12 cellular contexts compared by ENCODE assay signal in genomic region chr14:69683971-69684370, GRCh38.
DNase-seq lines count a peak whose midpoint lies in the region; ATAC-seq and TF ChIP-seq lines count a peak whose summit lies in the region.
"Had no signal": no experiment of that assay in that cellular context is flagged by ENCODE, and none has a peak within 500 bp of the region (broad histone marks: within the 10 kb centered on the region; RNA-seq: fewer than 3 reads in every experiment).

No MANE protein-coding gene starts in this region.

- no peak for DNase-seq in activated naive CD4-positive, alpha-beta T cell treated with anti-CD3 and anti-CD28 coated beads for 36 hours
- DNase-seq in activated naive CD4-positive, alpha-beta T cell treated with anti-CD3 and anti-CD28 coated beads, Interleukin-2, amount 50 U/mL, for 16 hours: no peak
- no peak for DNase-seq in RWPE1 (ENCODE audit: low spot score)
- DNase-seq in esophagus muscularis mucosa (ENCODE audit: extremely low spot score): no peak
- DNase-seq in thyroid gland: no peak
- DNase-seq in retina: no peak
- no peak for DNase-seq in H7
- no peak for DNase-seq in right cardiac atrium
- DNase-seq: Kasumi-1; NCI-H446; SIG-M5; stimulated activated CD4-positive, alpha-beta T cell treated with anti-CD3 and anti-CD28 coated beads, Interleukin-12 subunit alpha, Interleukin-12 subunit beta, amount 100 ng/mL, for 4 hours had no signal

- H3K27ac ChIP-seq in RWPE1 (peak overlapping the region; percentile 87), esophagus muscularis mucosa (replicated peaks in 1 of 4) (peak overlapping the region; percentile 18 to 76 (median 68)), thyroid gland (peak overlapping the region; percentile 78 to 92 (median 79)), right cardiac atrium (ENCODE audit: low read length) (no peak overlapping the region)

- H3K27me3 ChIP-seq in esophagus muscularis mucosa (no peaks in the 10 kb centered on the region), thyroid gland (no peaks in the 10 kb centered on the region), H7 (ENCODE audit: control insufficient read depth, insufficient read depth, low read length) (no peaks in the 10 kb centered on the region), right cardiac atrium (ENCODE audit: control insufficient read depth, insufficient read depth) (no peaks in the 10 kb centered on the region)

- POLR2A ChIA-PET in RWPE1 (lab: Yijun Ruan, JAX; ENCODE audit: low non-redundant PET): no interaction called here

- peak overlapping the region; percentile 93 for H3K27ac Mint-ChIP-seq in activated naive CD4-positive, alpha-beta T cell treated with anti-CD3 and anti-CD28 coated beads for 36 hours

- no peak for ATAC-seq in right cardiac atrium

- intact Hi-C loops in activated naive CD4-positive, alpha-beta T cell treated with anti-CD3 and anti-CD28 coated beads for 36 hours (cut with micrococcal nuclease): no loop called here
- intact Hi-C loops in esophagus muscularis mucosa (cut with DNase I) (no loop called here), thyroid gland (cut with DNase I) (no loop called here), right cardiac atrium (cut with DNase I) (no loop called here)

- H3K27me3 Mint-ChIP-seq in activated naive CD4-positive, alpha-beta T cell treated with anti-CD3 and anti-CD28 coated beads for 36 hours (ENCODE audit: low read depth): no peaks in the 10 kb centered on the region

- WGBS in esophagus muscularis mucosa: 79% methylated on average over 3 of the region's 3 CpGs
- WGBS in thyroid gland, 2 donors: 76 to 83% methylated on average over 3 of the region's 3 CpGs
- WGBS in right cardiac atrium: 77% methylated on average over 3 of the region's 3 CpGs

- no peak for TF ChIP-seq POLR2A in esophagus muscularis mucosa (IDR thresholded peaks at IDR 0.05; ENCODE audit: low read depth)
- no peak for TF ChIP-seq POLR2A in thyroid gland (IDR thresholded peaks at IDR 0.05)

- H3K4me1 Mint-ChIP-seq in activated naive CD4-positive, alpha-beta T cell treated with anti-CD3 and anti-CD28 coated beads for 36 hours (ENCODE audit: low read depth): peaks cover 81% of the 10 kb centered on the region

- TF ChIP-seq CTCF in RWPE1 (conservative IDR thresholded peaks at IDR 0.05; ENCODE audit: low read depth) (no peak), esophagus muscularis mucosa (IDR thresholded peaks at IDR 0.05) (no peak), thyroid gland (IDR thresholded peaks at IDR 0.05) (no peak)

- no peak overlapping the region for H3K4me3 Mint-ChIP-seq in activated naive CD4-positive, alpha-beta T cell treated with anti-CD3 and anti-CD28 coated beads for 36 hours

- peaks cover 77 to 99% (median 90%) of the 10 kb centered on the region in 4 donors for H3K4me1 ChIP-seq in esophagus muscularis mucosa
- peaks cover 61 to 81% of the 10 kb centered on the region in 2 donors for H3K4me1 ChIP-seq in thyroid gland
- peaks cover 28% of the 10 kb centered on the region for H3K4me1 ChIP-seq in right cardiac atrium (ENCODE audit: control insufficient read depth, insufficient read depth, low read length)

- H3K4me3 ChIP-seq in esophagus muscularis mucosa: no peak overlapping the region
- no peak overlapping the region for H3K4me3 ChIP-seq in thyroid gland (replicated peaks in 1 of 3)
- no peak overlapping the region for H3K4me3 ChIP-seq in H7 (ENCODE audit: insufficient read depth, low read depth, low read length)
- H3K4me3 ChIP-seq in right cardiac atrium (ENCODE audit: low read length): no peak overlapping the region

- H3K9me3 Mint-ChIP-seq in activated naive CD4-positive, alpha-beta T cell treated with anti-CD3 and anti-CD28 coated beads for 36 hours: no peaks in the 10 kb centered on the region

- peaks cover 19% of the 10 kb centered on the region for H3K36me3 Mint-ChIP-seq in activated naive CD4-positive, alpha-beta T cell treated with anti-CD3 and anti-CD28 coated beads for 36 hours (ENCODE audit: low read depth)

- H3K36me3 ChIP-seq in esophagus muscularis mucosa (peaks cover 0 to 2% (median 0%) of the 10 kb centered on the region in 4 donors), thyroid gland (no peaks in the 10 kb centered on the region), H7 (replicated peaks; ENCODE audit: control insufficient read depth, insufficient read depth, low read length) (no peaks in the 10 kb centered on the region)

- no peak for TF ChIP-seq EP300 in esophagus muscularis mucosa (IDR thresholded peaks at IDR 0.05)

- no peaks in the 10 kb centered on the region for H3K9me3 ChIP-seq in esophagus muscularis mucosa
- H3K9me3 ChIP-seq in thyroid gland: no peaks in the 10 kb centered on the region
- no peaks in the 10 kb centered on the region for H3K9me3 ChIP-seq in right cardiac atrium (ENCODE audit: control insufficient read depth, low read length)

- CTCF ChIA-PET in activated naive CD4-positive, alpha-beta T cell treated with anti-CD3 and anti-CD28 coated beads for 36 hours (lab: Charles Lee): interaction anchor here (0.7 to 2.0 kb wide), 3 partner anchors 10 to 71 kb away, joined by 4 to 8 read pairs (median 6); no protein-coding TSS in a partner anchor
- CTCF ChIA-PET in RWPE1 (lab: Yijun Ruan, JAX): no interaction called here
